1 cellular context compared by ENCODE assay signal in genomic region chr18:23626451-23627279, GRCh38.
A peak's percentile ranks its signal among the peaks of the same experiment; 100 is the strongest.
TF ChIP-seq lines count a peak whose summit lies in the region.

No MANE protein-coding gene starts in this region.

TF ChIP-seq in HEK293, 187 proteins besides CTCF, POLR2A, EP300 and RAD21 (continued from another document and continues in another):
- TF ChIP-seq ZNF416 (tag by site-specific recombination; IDR thresholded peaks at IDR 0.05) (no peak), ZNF843 (tag by site-specific recombination; IDR thresholded peaks at IDR 0.05) (peak; percentile 38; the same call in 1 of the 2 replicates), ZNF571 (tag by site-specific recombination; IDR thresholded peaks at IDR 0.05) (no peak), ZNF24 (tag by site-specific recombination; IDR thresholded peaks at IDR 0.05) (no peak), ZNF426 (tag by site-specific recombination; IDR thresholded peaks at IDR 0.05) (no peak), ZNF449 (tag by site-specific recombination; IDR thresholded peaks at IDR 0.05) (peak; percentile 96), ZFP41 (tag by site-specific recombination; IDR thresholded peaks at IDR 0.05; ENCODE audit: borderline replicate concordance) (no peak), ZBTB48 (tag by site-specific recombination; IDR thresholded peaks at IDR 0.05) (no peak), ZNF488 (tag by site-specific recombination; IDR thresholded peaks at IDR 0.05) (no peak), HOXA7 (CRISPR knock-in tag; IDR thresholded peaks at IDR 0.05; ENCODE audit: borderline replicate concordance) (no peak), REPIN1 (tag by site-specific recombination; IDR thresholded peaks at IDR 0.05; ENCODE audit: low read depth) (no peak), ZBTB6 (tag by site-specific recombination; IDR thresholded peaks at IDR 0.05) (no peak), ZNF747 (tag by site-specific recombination; IDR thresholded peaks at IDR 0.05) (no peak), ZNF658 (tag by site-specific recombination; IDR thresholded peaks at IDR 0.05) (no peak), GFI1B (tag by site-specific recombination; IDR thresholded peaks at IDR 0.05) (peak; percentile 56; the same call in 1 of the 2 replicates), ZNF155 (tag by site-specific recombination; IDR thresholded peaks at IDR 0.05) (no peak), ZNF654 (tag by site-specific recombination; IDR thresholded peaks at IDR 0.05; ENCODE audit: low read depth) (no peak), ZSCAN5A (tag by site-specific recombination; IDR thresholded peaks at IDR 0.05) (no peak), TSHZ1 (tag by site-specific recombination; IDR thresholded peaks at IDR 0.05; ENCODE audit: borderline replicate concordance) (peak; percentile 60; the same call in 1 of the 2 replicates), ZSCAN30 (tag by site-specific recombination; IDR thresholded peaks at IDR 0.05) (no peak; the same call in 1 of the 2 replicates), ZNF114 (tag by site-specific recombination; IDR thresholded peaks at IDR 0.05) (no peak), ZNF239 (tag by site-specific recombination; IDR thresholded peaks at IDR 0.05) (no peak), SP3 (tag by site-specific recombination; IDR thresholded peaks at IDR 0.05) (no peak; the same call in 1 of the 2 replicates), FEZF1 (tag by site-specific recombination; IDR thresholded peaks at IDR 0.05) (peak; percentile 45; the same call in 1 of the 2 replicates), ZNF280C (tag by site-specific recombination; IDR thresholded peaks at IDR 0.05) (no peak), KLF16 (tag by site-specific recombination; IDR thresholded peaks at IDR 0.05) (no peak), IKZF3 (tag by site-specific recombination; IDR thresholded peaks at IDR 0.05) (peak; percentile 76), ZNF350 (tag by site-specific recombination; IDR thresholded peaks at IDR 0.05) (no peak), SP2 (tag by site-specific recombination; IDR thresholded peaks at IDR 0.05) (no peak), ZNF837 (tag by site-specific recombination; IDR thresholded peaks at IDR 0.05) (no peak), ZNF112 (tag by site-specific recombination; IDR thresholded peaks at IDR 0.05) (no peak), ZBTB8A (tag by site-specific recombination; IDR thresholded peaks at IDR 0.05) (no peak), ZFP37 (tag by site-specific recombination; IDR thresholded peaks at IDR 0.05) (no peak), OVOL3 (tag by site-specific recombination; IDR thresholded peaks at IDR 0.05) (peak; percentile 67; the same call in 1 of the 2 replicates), ZNF362 (tag by site-specific recombination; IDR thresholded peaks at IDR 0.05) (no peak), ZNF768 (tag by site-specific recombination; IDR thresholded peaks at IDR 0.05) (no peak), MZF1 (tag by site-specific recombination; IDR thresholded peaks at IDR 0.05; ENCODE audit: borderline replicate concordance) (no peak), ZNF335 (tag by site-specific recombination; conservative IDR thresholded peaks at IDR 0.05) (no peak), ZBTB17 (tag by site-specific recombination; IDR thresholded peaks at IDR 0.05) (peak; percentile 40; the same call in 1 of the 2 replicates), ZNF23 (tag by site-specific recombination; IDR thresholded peaks at IDR 0.05; ENCODE audit: borderline replicate concordance) (no peak), ZNF354C (tag by site-specific recombination; IDR thresholded peaks at IDR 0.05; ENCODE audit: borderline replicate concordance, low read depth) (no peak), ZNF292 (tag by site-specific recombination; IDR thresholded peaks at IDR 0.05; ENCODE audit: borderline replicate concordance, low read depth) (no peak), ZNF10 (tag by site-specific recombination; IDR thresholded peaks at IDR 0.05) (no peak), ELK4 (IDR thresholded peaks at IDR 0.05; ENCODE audit: borderline replicate concordance, low read depth, low read length) (no peak), ZNF266 (tag by site-specific recombination; IDR thresholded peaks at IDR 0.05; ENCODE audit: low read depth) (no peak), GLI4 (tag by site-specific recombination; IDR thresholded peaks at IDR 0.05) (no peak), ZNF624 (tag by site-specific recombination; IDR thresholded peaks at IDR 0.05) (no peak), BCL6B (tag by site-specific recombination; IDR thresholded peaks at IDR 0.05) (no peak; the same call in 1 of the 2 replicates), PRDM1 (tag by site-specific recombination; IDR thresholded peaks at IDR 0.05) (peak; percentile 64), ZNF785 (tag by site-specific recombination; IDR thresholded peaks at IDR 0.05) (no peak), ZNF280D (tag by site-specific recombination; IDR thresholded peaks at IDR 0.05) (no peak), ZNF596 (tag by site-specific recombination; IDR thresholded peaks at IDR 0.05) (no peak), ZNF211 (tag by site-specific recombination; IDR thresholded peaks at IDR 0.05; ENCODE audit: low read depth) (no peak)
